8 cellular contexts compared by ENCODE assay signal in the genomic region with DNA sequence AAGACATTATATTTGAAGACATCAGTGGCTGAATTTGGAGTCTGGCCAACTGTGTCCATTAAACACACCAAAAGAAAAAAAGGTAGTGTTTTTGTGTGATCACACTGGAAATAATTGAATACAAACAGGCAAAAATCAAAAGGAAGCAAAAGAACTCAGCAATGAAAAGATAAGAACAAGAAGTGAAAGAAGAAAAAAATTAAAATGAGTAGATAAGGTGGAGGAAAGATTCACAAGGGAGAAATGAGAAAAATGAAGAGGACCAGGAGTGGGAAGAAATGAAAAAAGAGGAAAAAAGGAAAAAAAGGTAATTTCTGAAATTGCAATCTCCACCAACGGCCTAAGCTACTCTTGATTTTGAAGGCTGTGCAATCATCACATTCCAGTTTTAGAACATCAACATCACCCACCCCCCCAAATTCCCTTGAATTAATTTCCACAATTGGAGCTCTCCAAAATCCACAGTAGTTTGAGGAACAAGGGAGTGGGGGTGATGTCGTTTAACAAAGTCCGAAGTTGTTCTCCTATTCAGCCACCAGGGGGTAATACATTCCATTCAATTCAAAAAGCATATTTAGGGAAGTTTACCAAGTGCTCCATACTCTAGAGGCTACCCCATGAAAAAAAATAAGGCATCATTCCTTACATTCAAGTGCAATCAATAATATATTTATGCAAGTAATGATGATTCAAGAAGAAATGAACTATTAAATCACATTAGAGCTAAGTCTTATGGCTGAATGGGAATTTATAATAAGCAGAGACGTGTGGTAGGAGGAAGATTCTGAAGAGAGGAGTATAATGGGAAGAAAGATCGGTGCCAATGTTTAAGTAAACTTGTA. TPM values are rescaled to one million over a fixed set of nuclear protein-coding genes. Genes with fewer than 3 reads are reported as not detected.
DNase-seq lines count a peak whose midpoint lies in the region; ATAC-seq, FAIRE-seq and TF ChIP-seq lines count a peak whose summit lies in the region.

No MANE protein-coding gene starts in this region.

- intact Hi-C loops in breast epithelium (cut with DNase I; ENCODE audit: low total_unique reads) (no loop called here), kidney (cut with DNase I) (no loop called here), upper lobe of right lung (cut with DNase I) (loop anchor here (5.0 kb wide), 1 partner anchor 128 kb away; no protein-coding TSS in a partner anchor)

- peak; percentile 21 for TF ChIP-seq CTCF in GM20000 (IDR thresholded peaks at IDR 0.05; ENCODE audit: extremely low read depth, missing control alignments)
- peak; percentile 73 to 83 (median 80) for TF ChIP-seq CTCF in breast epithelium (IDR thresholded peaks at IDR 0.05)
- TF ChIP-seq CTCF in kidney (IDR thresholded peaks at IDR 0.05; ENCODE audit: borderline replicate concordance, extremely low read depth, insufficient read depth) = peak; percentile 46
- peak; percentile 82 for TF ChIP-seq CTCF in upper lobe of right lung (IDR thresholded peaks at IDR 0.05)

- H3K4me3 Mint-ChIP-seq in activated CD8-positive, alpha-beta memory T cell treated with anti-CD3 and anti-CD28 coated beads, Interleukin-2, amount 10 ng/mL, durations not matched to agents 7 days and 5 days = no peak overlapping the region

- H3K4me1 Mint-ChIP-seq in activated CD8-positive, alpha-beta memory T cell treated with anti-CD3 and anti-CD28 coated beads, Interleukin-2, amount 10 ng/mL, durations not matched to agents 7 days and 5 days = no peaks in the 10 kb centered on the region

- H3K27ac ChIP-seq in breast epithelium = no peak overlapping the region
- no peak overlapping the region for H3K27ac ChIP-seq in kidney (ENCODE audit: low read depth in 2 of 2, low read length in 2 of 2)
- no peak overlapping the region for H3K27ac ChIP-seq in upper lobe of right lung

- no peaks in the 10 kb centered on the region for H3K36me3 Mint-ChIP-seq in activated CD8-positive, alpha-beta memory T cell treated with anti-CD3 and anti-CD28 coated beads, Interleukin-2, amount 10 ng/mL, durations not matched to agents 7 days and 5 days

- peak; percentile 88 for FAIRE-seq in kidney (lab: Jason Lieb, UNC)

- TF ChIP-seq POLR2A in breast epithelium (IDR thresholded peaks at IDR 0.05) = no peak

- H3K4me1 ChIP-seq in breast epithelium = no peaks in the 10 kb centered on the region
- H3K4me1 ChIP-seq in kidney (ENCODE audit: control insufficient read depth in 1 of 2, insufficient read depth in 1 of 2, low read depth in 1 of 2, low read length in 2 of 2) = no peaks in the 10 kb centered on the region
- H3K4me1 ChIP-seq in upper lobe of right lung = peaks cover 3% of the 10 kb centered on the region

- no peaks in the 10 kb centered on the region for H3K9me3 ChIP-seq in breast epithelium
- H3K9me3 ChIP-seq in kidney (ENCODE audit: control insufficient read depth in 1 of 2, low read length in 2 of 2) = no peaks in the 10 kb centered on the region
- no peaks in the 10 kb centered on the region for H3K9me3 ChIP-seq in upper lobe of right lung

- H3K27me3 ChIP-seq in breast epithelium = no peaks in the 10 kb centered on the region
- H3K27me3 ChIP-seq in upper lobe of right lung = no peaks in the 10 kb centered on the region

- no peak overlapping the region for H3K27ac Mint-ChIP-seq in activated CD8-positive, alpha-beta memory T cell treated with anti-CD3 and anti-CD28 coated beads, Interleukin-2, amount 10 ng/mL, durations not matched to agents 7 days and 5 days

- H3K9me3 Mint-ChIP-seq in activated CD8-positive, alpha-beta memory T cell treated with anti-CD3 and anti-CD28 coated beads, Interleukin-2, amount 10 ng/mL, durations not matched to agents 7 days and 5 days (ENCODE audit: low read depth) = no peaks in the 10 kb centered on the region

- ATAC-seq in upper lobe of right lung (peak; percentile 94), HG03571 (IDR thresholded peaks at IDR 0.05; ENCODE audit: unreplicated experiment) (no peak)
- ATAC-seq in activated CD8-positive, alpha-beta memory T cell treated with anti-CD3 and anti-CD28 coated beads, Interleukin-2, amount 10 ng/mL, durations not matched to agents 7 days and 5 days = no peak

- H3K9ac ChIP-seq in kidney (ENCODE audit: low read length in 2 of 2) = no peak overlapping the region

- H3K36me3 ChIP-seq in breast epithelium = no peaks in the 10 kb centered on the region
- H3K36me3 ChIP-seq in kidney (ENCODE audit: control insufficient read depth in 1 of 2, insufficient read depth in 2 of 2, low read length in 2 of 2) = no peaks in the 10 kb centered on the region
- H3K36me3 ChIP-seq in upper lobe of right lung = no peaks in the 10 kb centered on the region

- CTCF ChIA-PET in activated CD8-positive, alpha-beta memory T cell treated with anti-CD3 and anti-CD28 coated beads, Interleukin-2, amount 10 ng/mL, durations not matched to agents 7 days and 5 days (lab: Charles Lee) = interaction anchor here (0.9 to 4.4 kb wide), 12 partner anchors 9 to 159 kb away, joined by 3 to 54 read pairs (median 5); no protein-coding TSS in a partner anchor

- H3K4me3 ChIP-seq in breast epithelium (no peak overlapping the region), kidney (ENCODE audit: low read length in 2 of 2) (no peak overlapping the region), upper lobe of right lung (no peak overlapping the region)

- H3K27me3 Mint-ChIP-seq in activated CD8-positive, alpha-beta memory T cell treated with anti-CD3 and anti-CD28 coated beads, Interleukin-2, amount 10 ng/mL, durations not matched to agents 7 days and 5 days = peaks cover 10% of the 10 kb centered on the region

- DNase-seq in CD1c-positive myeloid dendritic cell (ENCODE audit: extremely low spot score) (peak; percentile 70), GM20000 (ENCODE audit: low spot score) (peak; percentile 30), NCI-H2227 treated with DMSO at 0.1 percent for 48 hours (lab: John Stamatoyannopoulos, UW) (peak; percentile 27), breast epithelium (ENCODE audit: low spot score in 2 of 2) (no peak), kidney (no peak), upper lobe of right lung (no peak)
- no peak for DNase-seq in activated CD8-positive, alpha-beta memory T cell treated with anti-CD3 and anti-CD28 coated beads, Interleukin-2, amount 10 ng/mL, durations not matched to agents 7 days and 5 days

RNA-seq across cellular contexts. Expression of a gene that starts 37.4 kb away (rescaled TPM):
- 1 to 10 TPM in 2 of 3 donors, under 1 TPM in 1; 0.80 to 4.2 (median 3.3) TPM for total RNA-seq in breast epithelium
- total RNA-seq in kidney = 5.9 TPM
- 0.84 TPM for polyA plus RNA-seq in kidney (ENCODE audit: insufficient read depth, low read depth, low replicate concordance)
- total RNA-seq in upper lobe of right lung = 1.6 TPM
- not detected for total RNA-seq in activated CD8-positive, alpha-beta memory T cell treated with anti-CD3 and anti-CD28 coated beads, Interleukin-2, amount 10 ng/mL, durations not matched to agents 7 days and 5 days

RNA-seq across cellular contexts. Expression of a gene that starts 37.9 kb away (rescaled TPM):
- 10 to 100 TPM; 17.6 to 47.4 (median 26.5) TPM for total RNA-seq in breast epithelium
- total RNA-seq in kidney = 89.3 TPM
- polyA plus RNA-seq in kidney (ENCODE audit: insufficient read depth, low read depth, low replicate concordance) = 11.8 TPM
- total RNA-seq in upper lobe of right lung = 30.8 TPM
- 1 to 10 TPM in 1 of 2 experiments, under 1 TPM in 1; 0.26 to 2.3 TPM for total RNA-seq in activated CD8-positive, alpha-beta memory T cell treated with anti-CD3 and anti-CD28 coated beads, Interleukin-2, amount 10 ng/mL, durations not matched to agents 7 days and 5 days

Comparison
In these comparisons a context has a peak if more than half of its experiments do, and no peak if none do; other contexts are left out.
1. DNase-seq: peak in CD1c-positive myeloid dendritic cell (single experiment), GM20000 (single experiment) and NCI-H2227 treated with DMSO at 0.1 percent for 48 hours (single experiment); none in breast epithelium (0 of 2), kidney (single experiment), upper lobe of right lung (single experiment) and activated CD8-positive, alpha-beta memory T cell treated with anti-CD3 and anti-CD28 coated beads, Interleukin-2, amount 10 ng/mL, durations not matched to agents 7 days and 5 days (single experiment).
2. CTCF ChIP-seq: peak in every context shown above with its lines; median percentile 82 in upper lobe of right lung; 80 in breast epithelium; 46 in kidney; 21 in GM20000.